8 cellular contexts compared by ENCODE assay signal in genomic region chr6:77466055-77467028, GRCh38. TPM values are rescaled to one million over a fixed set of nuclear protein-coding genes. Genes with fewer than 3 reads are reported as not detected.
DNase-seq lines count a peak whose midpoint lies in the region; ATAC-seq and TF ChIP-seq lines count a peak whose summit lies in the region.

No MANE protein-coding gene starts in this region.

- ATAC-seq in GM18502 (IDR thresholded peaks at IDR 0.05; ENCODE audit: poor library complexity, unreplicated experiment) (peak; percentile 90), HG02798 (IDR thresholded peaks at IDR 0.05; ENCODE audit: poor library complexity, unreplicated experiment) (peak; percentile 90)

- H3K4me1 ChIP-seq in iPS-20b (ENCODE audit: insufficient read depth, low read length): peaks cover 3% of the 10 kb centered on the region; the same call in 1 of the 2 replicates
- peaks cover 32% of the 10 kb centered on the region for H3K4me1 ChIP-seq in skeletal muscle satellite cell (ENCODE audit: control insufficient read depth, insufficient read depth, low read length)

- H3K9me3 Mint-ChIP-seq in brain: peaks cover 0 to 4% (median 0%) of the 10 kb centered on the region in 5 experiments

- H3K27me3 ChIP-seq in iPS-20b (ENCODE audit: insufficient read depth, low read length) (peaks cover 77% of the 10 kb centered on the region), skeletal muscle satellite cell (ENCODE audit: control insufficient read depth, insufficient read depth, low read length) (peaks cover 34% of the 10 kb centered on the region)

- H3K27ac Mint-ChIP-seq in brain: peak overlapping the region in 4 of 5 experiments; percentile 2 to 53 (median 16)

- H3K36me3 ChIP-seq in iPS-20b (ENCODE audit: insufficient read depth, low read depth, low read length) (no peaks in the 10 kb centered on the region), skeletal muscle satellite cell (ENCODE audit: insufficient read depth, low read length) (no peaks in the 10 kb centered on the region)

- DNase-seq in AG09309 (ENCODE audit: low read depth): no peak
- peak; percentile 25 for DNase-seq in NCI-H69 (lab: John Stamatoyannopoulos, UW)
- no peak for DNase-seq in NCI-H187 (lab: John Stamatoyannopoulos, UW)

- peaks cover 77% of the 10 kb centered on the region for H3K27me3 Mint-ChIP-seq in brain

- H3K4me1 Mint-ChIP-seq in brain: peaks cover 50% of the 10 kb centered on the region

- H3K36me3 Mint-ChIP-seq in brain: no peaks in the 10 kb centered on the region

- H3K9me3 ChIP-seq in iPS-20b (ENCODE audit: insufficient read depth, low read depth, low read length): no peaks in the 10 kb centered on the region
- no peaks in the 10 kb centered on the region for H3K9me3 ChIP-seq in skeletal muscle satellite cell (replicated peaks; ENCODE audit: low read length)

- peak overlapping the region; percentile 64; the same call in 1 of the 2 replicates for H3K9ac ChIP-seq in iPS-20b (ENCODE audit: low read depth, low read length)
- H3K9ac ChIP-seq in skeletal muscle satellite cell (ENCODE audit: low read depth, low read length): peak overlapping the region; percentile 75

- H3K4me3 ChIP-seq in AG09309 (ENCODE audit: control insufficient read depth, low read depth, low read length): peak overlapping the region; percentile 55
- H3K4me3 ChIP-seq in iPS-20b (ENCODE audit: low read length): peak overlapping the region; percentile 80
- peak overlapping the region; percentile 78 for H3K4me3 ChIP-seq in skeletal muscle satellite cell (ENCODE audit: low read length)

- H3K4me3 Mint-ChIP-seq in brain: peak overlapping the region; percentile 84 to 93 (median 86)

- TF ChIP-seq CTCF in AG09309 (IDR thresholded peaks at IDR 0.05; ENCODE audit: control insufficient read depth, insufficient read depth, low read depth, low read length, missing control alignments) (peak; percentile 82), brain (conservative IDR thresholded peaks at IDR 0.05) (peak; percentile 67 to 75)

- H3K27ac ChIP-seq in iPS-20b (ENCODE audit: low read length): no peak overlapping the region

- peak overlapping the region; percentile 89 for H3K4me2 ChIP-seq in skeletal muscle satellite cell (ENCODE audit: low read length)

RNA-seq across cellular contexts. Expression of gene HTR1B, which starts 3.1 kb away (rescaled TPM):
- 0.48 TPM for polyA plus RNA-seq in brain (ENCODE audit: insufficient read depth, low read depth, low replicate concordance)
- under 0.01 and 0.25 TPM in 2 replicates for total RNA-seq in skeletal muscle satellite cell (2012; rRNA removed)
